In genomic region chr11:130024356-130024755, GRCh38 we compare ENCODE assay signal across 18 cellular contexts. TPM values are rescaled to one million over a fixed set of nuclear protein-coding genes. Genes with fewer than 3 reads are reported as not detected.
DNase-seq lines count a peak whose midpoint lies in the region; FAIRE-seq and TF ChIP-seq lines count a peak whose summit lies in the region.
"Had no signal": no experiment of that assay in that cellular context is flagged by ENCODE, and none has a peak within 500 bp of the region (broad histone marks: within the 10 kb centered on the region; RNA-seq: fewer than 3 reads in every experiment).

No MANE protein-coding gene starts in this region.

- H3K4me3 ChIP-seq in OCI-LY7 (ENCODE audit: low read depth, low read length, poor library complexity, severe bottlenecking), result peak overlapping the region; percentile 49
- H3K4me3 ChIP-seq in fibroblast of the aortic adventitia (ENCODE audit: low read depth, low read length), result no peak overlapping the region
- H3K4me3 ChIP-seq: GM12878, K562, Peyer's patch had no signal

- no peak for TF ChIP-seq CTCF in OCI-LY7 (conservative IDR thresholded peaks at IDR 0.05; ENCODE audit: low read length)
- no peak for TF ChIP-seq CTCF in fibroblast of the aortic adventitia (IDR thresholded peaks at IDR 0.05; ENCODE audit: insufficient read depth, low read length)
- TF ChIP-seq CTCF in GM10266 (IDR thresholded peaks at IDR 0.05; ENCODE audit: control insufficient read depth, insufficient read depth, low read depth, missing control alignments), result no peak

- POLR2A ChIA-PET in OCI-LY7 (lab: Charles Lee), result interaction anchor here (0.7 to 3.4 kb wide), 8 partner anchors 10 to 95 kb away, joined by 3 to 14 read pairs (median 5); no protein-coding TSS in a partner anchor

- peak overlapping the region; percentile 76 for H3K27ac ChIP-seq in OCI-LY7 (ENCODE audit: low read depth, low read length, poor library complexity, severe bottlenecking)
- H3K27ac ChIP-seq: HL-60, Peyer's patch had no signal

- no peak overlapping the region for H2AFZ ChIP-seq in OCI-LY7 (ENCODE audit: low read length)

- H3K9me3 ChIP-seq in OCI-LY7 (ENCODE audit: low read length), result no peaks in the 10 kb centered on the region

- H3K36me3 ChIP-seq in OCI-LY7 (ENCODE audit: insufficient read depth, low read length), result no peaks in the 10 kb centered on the region
- H3K36me3 ChIP-seq: Peyer's patch had no signal

- H4K20me1 ChIP-seq in OCI-LY7 (ENCODE audit: insufficient read depth, low read length), result no peaks in the 10 kb centered on the region

- H3K4me1 ChIP-seq in OCI-LY7 (ENCODE audit: insufficient read depth, low read length, poor library complexity, severe bottlenecking), result peaks cover 65% of the 10 kb centered on the region
- H3K4me1 ChIP-seq: Peyer's patch had no signal

- no peaks in the 10 kb centered on the region for H3K9me2 ChIP-seq in OCI-LY7 (ENCODE audit: insufficient read depth, low read length)

- H3K79me2 ChIP-seq in OCI-LY7 (ENCODE audit: insufficient read depth, low read depth, low read length), result no peaks in the 10 kb centered on the region

- intact Hi-C loops in OCI-LY7 (cut with micrococcal nuclease; ENCODE audit: unreplicated experiment), result loop anchor here (5.0 kb wide), 1 partner anchor 93 kb away; no protein-coding TSS in a partner anchor

- DNase-seq in AG08395 (ENCODE audit: low spot score) (peak; percentile 56), EL (peak; percentile 69), OCI-LY7 (ENCODE audit: low spot score) (no peak), fibroblast of the aortic adventitia (ENCODE audit: low read depth) (peak; percentile 54), GM10266 (ENCODE audit: extremely low spot score) (no peak), H54 (ENCODE audit: insufficient read length, low spot score) (no peak), NCI-H345 (lab: John Stamatoyannopoulos, UW) (no peak), hypothalamus (lab: John Stamatoyannopoulos, UW) (no peak)
- DNase-seq: DMS 273 treated with DMSO at 0.1 percent for 48 hours, NCI-H1436 treated with DMSO at 0.1 percent for 48 hours, NCI-H2081, NCI-H69, Peyer's patch, SIG-M5 had no signal

- FAIRE-seq in H54 (lab: Jason Lieb, UNC), result no peak
- FAIRE-seq: A204.1, GM12878, K562 had no signal

- no peak for TF ChIP-seq POLR2A in H54 (IDR thresholded peaks at IDR 0.05; ENCODE audit: low read depth, low read length)

- CTCF ChIA-PET in OCI-LY7 (lab: Charles Lee; ENCODE audit: unreplicated experiment), result no interaction called here

- BruUV-seq in OCI-LY7 (replicated peaks; lab: Mats Ljungman, UMichigan), result no TSS peak

- peak overlapping the region; percentile 79 for H3K4me2 ChIP-seq in OCI-LY7 (ENCODE audit: low read length)

RNA-seq across cellular contexts. Expression of gene PRDM10, which starts 21.7 kb away (rescaled TPM):
- 28.7 and 29.8 TPM in 2 replicates for total RNA-seq in OCI-LY7 (2014; rRNA removed; shearing (Covaris generic))
- total RNA-seq in OCI-LY7 (2022) (59.2 and 60.6 TPM in 2 replicates), fibroblast of the aortic adventitia (ENCODE audit: low replicate concordance) (5.7 and 8.0 TPM in 2 replicates)

RNA-seq across cellular contexts. Expression of gene APLP2, which starts 45.3 kb away (rescaled TPM):
- total RNA-seq in OCI-LY7 (2014; rRNA removed; shearing (Covaris generic)), result 144 and 147 TPM in 2 replicates
- total RNA-seq in OCI-LY7 (2022) (279 and 284 TPM in 2 replicates), fibroblast of the aortic adventitia (ENCODE audit: low replicate concordance) (724 and 1,292 TPM in 2 replicates)

Comparison
In these comparisons a context has a peak if more than half of its experiments do, and no peak if none do; other contexts are left out.
1. DNase-seq: peak in AG08395 (single experiment), EL (single experiment) and fibroblast of the aortic adventitia (single experiment); none in OCI-LY7 (single experiment), GM10266 (single experiment), H54 (single experiment), NCI-H345 (single experiment) and hypothalamus (0 of 51).